In the genomic region with DNA sequence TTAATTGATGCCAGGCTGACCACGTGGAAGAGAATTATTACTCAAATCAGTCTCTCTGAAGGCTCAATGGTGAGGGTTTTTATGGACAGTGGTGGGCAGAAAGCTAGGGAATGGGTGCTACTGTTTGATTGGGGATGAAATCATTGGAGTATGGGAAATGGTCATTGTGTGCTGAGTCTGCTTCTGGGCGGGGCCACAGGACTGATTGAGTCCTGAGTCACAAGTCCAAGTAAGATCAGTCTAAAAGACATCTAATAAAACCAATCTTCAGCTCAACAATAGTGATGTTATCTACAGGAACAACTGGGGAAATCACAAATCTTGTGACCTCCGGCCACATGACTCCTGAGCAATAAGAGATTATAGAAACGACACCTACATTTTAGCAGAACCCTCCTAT, we compare ENCODE assay signal across 27 cellular contexts.
"Had no signal": no experiment of that assay in that cellular context is flagged by ENCODE, and none has a peak within 500 bp of the region (broad histone marks: within the 10 kb centered on the region; RNA-seq: fewer than 3 reads in every experiment).

No MANE protein-coding gene starts in this region.

- H3K36me3 Mint-ChIP-seq: mesothelial cell of epicardium; naive B cell; natural killer cell treated with Interleukin-12 subunit alpha and Interleukin-12 subunit beta and Interleukin-15 and Interleukin-18, amount 100 ng/mL, for 72 hours; stimulated activated memory B cell treated with anti-CD40 and anti-IgM and Interleukin-4, amounts not matched to agents 10 μg/mL and 1 μg/mL and 100 μg/mL, for 72 hours; type B pancreatic cell had no signal

- H3K4me1 ChIP-seq: esophagus muscularis mucosa, foreskin keratinocyte, gastroesophageal sphincter, heart right ventricle, pancreas, right atrium auricular region, testis, tibial artery had no signal

- ATAC-seq: foreskin keratinocyte; gastroesophageal sphincter; heart right ventricle; left lobe of liver; mucosa of descending colon; natural killer cell treated with Interleukin-12 subunit alpha and Interleukin-12 subunit beta and Interleukin-15 and Interleukin-18, amount 100 ng/mL, for 72 hours; pancreas; sciatic nerve; stimulated activated memory B cell treated with anti-CD40 and anti-IgM and Interleukin-4, amounts not matched to agents 10 μg/mL and 1 μg/mL and 100 μg/mL, for 72 hours; stimulated activated naive CD8-positive, alpha-beta T cell treated with anti-CD3 and anti-CD28 coated beads, Interleukin-15, Interleukin-2, amounts not matched to agents 100 U/mL and 50 U/mL, for 24 hours had no signal

- H3K27me3 Mint-ChIP-seq: naive B cell; natural killer cell treated with Interleukin-12 subunit alpha and Interleukin-12 subunit beta and Interleukin-15 and Interleukin-18, amount 100 ng/mL, for 72 hours; stimulated activated memory B cell treated with anti-CD40 and anti-IgM and Interleukin-4, amounts not matched to agents 10 μg/mL and 1 μg/mL and 100 μg/mL, for 72 hours had no signal

- DNase-seq: dorsolateral prefrontal cortex; effector CD4-positive, alpha-beta T cell; foreskin keratinocyte; heart right ventricle; mesenchymal stem cell; mucosa of descending colon; naive B cell; pancreas; stimulated activated CD4-positive, alpha-beta T cell treated with anti-CD3 and anti-CD28 coated beads, Interleukin-2, amount 100 ng/mL, for 24 hours; stimulated activated CD4-positive, alpha-beta T cell treated with anti-CD3 and anti-CD28 coated beads, Interleukin-4, amount 100 ng/mL, for 4 hours; stimulated activated naive CD8-positive, alpha-beta T cell treated with anti-CD3 and anti-CD28 coated beads, Interleukin-15, Interleukin-2, amounts not matched to agents 100 U/mL and 50 U/mL, for 24 hours; substantia nigra; testis; tibial artery had no signal

- H3K27me3 ChIP-seq: esophagus muscularis mucosa, foreskin keratinocyte, gastroesophageal sphincter, heart right ventricle, neutrophil, pancreas, right atrium auricular region, testis, tibial artery had no signal

- H3K9me3 Mint-ChIP-seq: mesothelial cell of epicardium, neural crest cell, type B pancreatic cell had no signal

- H3K4me1 Mint-ChIP-seq: mesothelial cell of epicardium; naive B cell; neural crest cell; stimulated activated memory B cell treated with anti-CD40 and anti-IgM and Interleukin-4, amounts not matched to agents 10 μg/mL and 1 μg/mL and 100 μg/mL, for 72 hours had no signal

- H3K4me3 ChIP-seq: dorsolateral prefrontal cortex, esophagus muscularis mucosa, gastroesophageal sphincter, heart right ventricle, lung, mucosa of descending colon, pancreas, right atrium auricular region, testis, tibial artery had no signal

- H3K27ac Mint-ChIP-seq: mesothelial cell of epicardium; naive B cell; natural killer cell treated with Interleukin-12 subunit alpha and Interleukin-12 subunit beta and Interleukin-15 and Interleukin-18, amount 100 ng/mL, for 72 hours; stimulated activated memory B cell treated with anti-CD40 and anti-IgM and Interleukin-4, amounts not matched to agents 10 μg/mL and 1 μg/mL and 100 μg/mL, for 72 hours; type B pancreatic cell had no signal

- H3K36me3 ChIP-seq: esophagus muscularis mucosa, gastroesophageal sphincter, heart right ventricle, neutrophil, pancreas, right atrium auricular region, tibial artery had no signal

- H3K27ac ChIP-seq: dorsolateral prefrontal cortex, epithelial cell of prostate, esophagus muscularis mucosa, foreskin keratinocyte, gastroesophageal sphincter, heart right ventricle, neutrophil, pancreas, right atrium auricular region, testis, tibial artery had no signal

- H3K9me3 ChIP-seq: esophagus muscularis mucosa, gastroesophageal sphincter, heart right ventricle, mucosa of descending colon, neutrophil, pancreas, right atrium auricular region, testis, tibial artery had no signal

- H3K4me3 Mint-ChIP-seq: mesothelial cell of epicardium; naive B cell; natural killer cell treated with Interleukin-12 subunit alpha and Interleukin-12 subunit beta and Interleukin-15 and Interleukin-18, amount 100 ng/mL, for 72 hours; neural crest cell; stimulated activated memory B cell treated with anti-CD40 and anti-IgM and Interleukin-4, amounts not matched to agents 10 μg/mL and 1 μg/mL and 100 μg/mL, for 72 hours; type B pancreatic cell had no signal
